Comparison of ENCODE assay signal across 30 cellular contexts in the genomic region with DNA sequence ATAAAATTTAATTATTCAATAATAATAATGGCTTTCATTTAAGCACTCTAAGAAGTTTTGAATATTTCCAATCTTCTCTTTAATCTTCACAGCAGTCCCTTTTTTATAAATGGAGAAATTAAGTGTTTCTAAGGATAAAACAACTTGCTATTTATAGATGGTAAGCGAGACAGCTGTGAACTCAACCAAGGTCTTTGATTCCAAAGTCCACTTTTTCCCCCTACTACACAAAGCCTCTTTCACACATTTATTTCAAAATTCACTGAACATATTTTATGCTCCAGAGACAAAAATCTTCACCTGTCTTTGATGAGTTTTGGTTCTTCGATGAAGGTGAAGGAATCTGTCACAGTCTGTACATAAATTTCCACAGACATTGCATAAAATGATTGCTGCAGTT.
"Had no signal": no experiment of that assay in that cellular context is flagged by ENCODE, and none has a peak within 500 bp of the region (broad histone marks: within the 10 kb centered on the region; RNA-seq: fewer than 3 reads in every experiment).

No MANE protein-coding gene starts in this region.

- H3K9me3 ChIP-seq: ascending aorta, breast epithelium, colonic mucosa had no signal

- DNase-seq: activated B cell treated with CpG ODN at 0.5 μM for 24 hours; activated CD4-positive, alpha-beta T cell treated with anti-CD3 and anti-CD28 coated beads for 48 hours; activated CD4-positive, alpha-beta T cell treated with anti-CD3 and anti-CD28 coated beads, Interleukin-2, amount 50 U/mL, for 1 hour; activated CD4-positive, alpha-beta T cell treated with anti-CD3 and anti-CD28 coated beads, Interleukin-2, amount 50 U/mL, for 48 hours; activated CD8-positive, alpha-beta memory T cell treated with anti-CD3 and anti-CD28 coated beads for 24 hours; activated CD8-positive, alpha-beta T cell treated with anti-CD3 and anti-CD28 coated beads for 36 hours; activated effector memory CD4-positive, alpha-beta T cell treated with Interleukin-2 at 50 U/mL for 16 hours; activated gamma-delta T cell treated with Interleukin-2 at 50 U/mL for 16 hours; activated naive CD4-positive, alpha-beta T cell treated with anti-CD3 and anti-CD28 coated beads, Interleukin-2, amount 50 U/mL, for 16 hours; activated naive CD4-positive, alpha-beta T cell treated with Interleukin-2 at 50 U/mL for 16 hours; activated naive CD8-positive, alpha-beta T cell treated with anti-CD3 and anti-CD28 coated beads, Interleukin-2, amount 10 ng/mL, durations not matched to agents 7 days and 5 days; activated T-cell treated with anti-CD3 and anti-CD28 coated beads, Interleukin-2, amount 50 U/mL, for 4 hours; central memory CD4-positive, alpha-beta T cell; cerebellar nuclear complex; colonic mucosa; effector CD8-positive, alpha-beta T cell; head of caudate nucleus; T1000; WERI-Rb-1 had no signal

- H3K4me1 ChIP-seq: ascending aorta, breast epithelium, colonic mucosa had no signal

- H3K4me3 Mint-ChIP-seq: activated B cell treated with CpG ODN at 0.5 μM for 24 hours; activated CD8-positive, alpha-beta T cell treated with anti-CD3 and anti-CD28 coated beads for 36 hours; activated naive CD8-positive, alpha-beta T cell treated with anti-CD3 and anti-CD28 coated beads, Interleukin-2, amount 10 ng/mL, durations not matched to agents 7 days and 5 days; activated T-cell treated with anti-CD3 and anti-CD28 coated beads, Interleukin-2, amount 50 U/mL, for 4 hours; activated T-helper 17 cell treated with anti-CD3 and anti-CD28 coated beads, Interleukin-2, amount 50 U/mL, for 72 hours; brain; T-helper 1 cell treated with Interleukin-12 subunit alpha and Interleukin-12 subunit beta and Interleukin-4 antibody, amounts not matched to agents 30 μg/mL and 1 μg/mL, for 36 hours; T-helper 2 cell treated with Interferon-gamma antibody and Interleukin-4, amounts not matched to agents 5 μg/mL and 100 μg/mL, for 36 hours had no signal

- H3K27ac ChIP-seq: ascending aorta, breast epithelium, cardiac muscle cell, colonic mucosa, epithelial cell of prostate, WERI-Rb-1 had no signal

- FAIRE-seq: endometrium, endothelial cell of umbilical vein, frontal cortex had no signal

- H3K4me3 ChIP-seq: ascending aorta, breast epithelium, cardiac muscle cell, colonic mucosa had no signal

- H3K27me3 Mint-ChIP-seq: activated B cell treated with CpG ODN at 0.5 μM for 24 hours; activated CD8-positive, alpha-beta T cell treated with anti-CD3 and anti-CD28 coated beads for 36 hours; activated naive CD8-positive, alpha-beta T cell treated with anti-CD3 and anti-CD28 coated beads, Interleukin-2, amount 10 ng/mL, durations not matched to agents 7 days and 5 days; activated T-helper 17 cell treated with anti-CD3 and anti-CD28 coated beads, Interleukin-2, amount 50 U/mL, for 72 hours; brain had no signal

- H3K27me3 ChIP-seq: ascending aorta, breast epithelium, cardiac muscle cell, colonic mucosa had no signal

- H3K9me3 Mint-ChIP-seq: activated B cell treated with CpG ODN at 0.5 μM for 24 hours; activated CD8-positive, alpha-beta T cell treated with anti-CD3 and anti-CD28 coated beads for 36 hours; activated naive CD8-positive, alpha-beta T cell treated with anti-CD3 and anti-CD28 coated beads, Interleukin-2, amount 10 ng/mL, durations not matched to agents 7 days and 5 days; activated T-cell treated with anti-CD3 and anti-CD28 coated beads, Interleukin-2, amount 50 U/mL, for 4 hours; activated T-helper 17 cell treated with anti-CD3 and anti-CD28 coated beads, Interleukin-2, amount 50 U/mL, for 72 hours; brain; T-helper 1 cell treated with Interleukin-12 subunit alpha and Interleukin-12 subunit beta and Interleukin-4 antibody, amounts not matched to agents 30 μg/mL and 1 μg/mL, for 36 hours; T-helper 2 cell treated with Interferon-gamma antibody and Interleukin-4, amounts not matched to agents 5 μg/mL and 100 μg/mL, for 36 hours had no signal

- H3K27ac Mint-ChIP-seq: activated B cell treated with CpG ODN at 0.5 μM for 24 hours; activated CD8-positive, alpha-beta T cell treated with anti-CD3 and anti-CD28 coated beads for 36 hours; activated naive CD8-positive, alpha-beta T cell treated with anti-CD3 and anti-CD28 coated beads, Interleukin-2, amount 10 ng/mL, durations not matched to agents 7 days and 5 days; brain; T-helper 1 cell treated with Interleukin-12 subunit alpha and Interleukin-12 subunit beta and Interleukin-4 antibody, amounts not matched to agents 30 μg/mL and 1 μg/mL, for 36 hours; T-helper 2 cell treated with Interferon-gamma antibody and Interleukin-4, amounts not matched to agents 5 μg/mL and 100 μg/mL, for 36 hours had no signal

- H3K4me1 Mint-ChIP-seq: activated naive CD8-positive, alpha-beta T cell treated with anti-CD3 and anti-CD28 coated beads, Interleukin-2, amount 10 ng/mL, durations not matched to agents 7 days and 5 days; activated T-helper 17 cell treated with anti-CD3 and anti-CD28 coated beads, Interleukin-2, amount 50 U/mL, for 72 hours; brain had no signal

- ATAC-seq: activated CD8-positive, alpha-beta T cell treated with anti-CD3 and anti-CD28 coated beads for 36 hours; activated T-cell treated with anti-CD3 and anti-CD28 coated beads, Interleukin-2, amount 50 U/mL, for 4 hours; activated T-helper 17 cell treated with anti-CD3 and anti-CD28 coated beads, Interleukin-2, amount 50 U/mL, for 72 hours had no signal

- H3K36me3 ChIP-seq: WERI-Rb-1 had no signal
